ENCODE assay signal across 1 cellular context in the genomic region with DNA sequence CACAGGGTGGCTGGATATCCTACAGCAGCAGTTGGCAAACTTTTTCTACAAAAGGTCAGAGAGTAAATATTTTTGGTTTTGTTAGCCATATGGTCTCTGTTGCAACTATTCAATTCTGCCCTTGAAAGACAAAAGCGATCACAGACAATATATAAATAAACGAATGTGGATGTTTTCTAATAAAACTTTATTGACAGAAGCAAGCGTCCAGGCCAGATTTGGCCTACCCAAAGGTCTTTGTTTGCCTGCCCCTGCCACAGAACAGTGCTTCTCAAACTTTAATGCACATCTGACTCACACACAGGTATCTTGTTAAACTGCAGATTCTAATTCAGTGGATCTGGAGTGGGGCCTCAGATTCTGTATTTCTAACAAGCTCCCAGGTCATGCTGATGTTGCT.
A peak's percentile ranks its signal among the peaks of the same experiment; 100 is the strongest.
TF ChIP-seq lines count a peak whose summit lies in the region.

No MANE protein-coding gene starts in this region.

TF ChIP-seq in K562, 482 proteins besides CTCF, POLR2A, EP300 and RAD21:
- TF ChIP-seq, protein P1, sequence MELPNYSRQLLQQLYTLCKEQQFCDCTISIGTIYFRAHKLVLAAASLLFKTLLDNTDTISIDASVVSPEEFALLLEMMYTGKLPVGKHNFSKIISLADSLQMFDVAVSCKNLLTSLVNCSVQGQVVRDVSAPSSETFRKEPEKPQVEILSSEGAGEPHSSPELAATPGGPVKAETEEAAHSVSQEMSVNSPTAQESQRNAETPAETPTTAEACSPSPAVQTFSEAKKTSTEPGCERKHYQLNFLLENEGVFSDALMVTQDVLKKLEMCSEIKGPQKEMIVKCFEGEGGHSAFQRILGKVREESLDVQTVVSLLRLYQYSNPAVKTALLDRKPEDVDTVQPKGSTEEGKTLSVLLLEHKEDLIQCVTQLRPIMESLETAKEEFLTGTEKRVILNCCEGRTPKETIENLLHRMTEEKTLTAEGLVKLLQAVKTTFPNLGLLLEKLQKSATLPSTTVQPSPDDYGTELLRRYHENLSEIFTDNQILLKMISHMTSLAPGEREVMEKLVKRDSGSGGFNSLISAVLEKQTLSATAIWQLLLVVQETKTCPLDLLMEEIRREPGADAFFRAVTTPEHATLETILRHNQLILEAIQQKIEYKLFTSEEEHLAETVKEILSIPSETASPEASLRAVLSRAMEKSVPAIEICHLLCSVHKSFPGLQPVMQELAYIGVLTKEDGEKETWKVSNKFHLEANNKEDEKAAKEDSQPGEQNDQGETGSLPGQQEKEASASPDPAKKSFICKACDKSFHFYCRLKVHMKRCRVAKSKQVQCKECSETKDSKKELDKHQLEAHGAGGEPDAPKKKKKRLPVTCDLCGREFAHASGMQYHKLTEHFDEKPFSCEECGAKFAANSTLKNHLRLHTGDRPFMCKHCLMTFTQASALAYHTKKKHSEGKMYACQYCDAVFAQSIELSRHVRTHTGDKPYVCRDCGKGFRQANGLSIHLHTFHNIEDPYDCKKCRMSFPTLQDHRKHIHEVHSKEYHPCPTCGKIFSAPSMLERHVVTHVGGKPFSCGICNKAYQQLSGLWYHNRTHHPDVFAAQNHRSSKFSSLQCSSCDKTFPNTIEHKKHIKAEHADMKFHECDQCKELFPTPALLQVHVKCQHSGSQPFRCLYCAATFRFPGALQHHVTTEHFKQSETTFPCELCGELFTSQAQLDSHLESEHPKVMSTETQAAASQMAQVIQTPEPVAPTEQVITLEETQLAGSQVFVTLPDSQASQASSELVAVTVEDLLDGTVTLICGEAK (IDR thresholded peaks at IDR 0.05) = peak; percentile 63
- TF ChIP-seq, protein P1 (CRISPR knock-in tag; IDR thresholded peaks at IDR 0.05) = no peak
- TF ChIP-seq NFRKB (IDR thresholded peaks at IDR 0.05; ENCODE audit: low read depth) (no peak), YBX1 (IDR thresholded peaks at IDR 0.05) (no peak), RBBP5 (IDR thresholded peaks at IDR 0.05; ENCODE audit: borderline replicate concordance, insufficient read depth, low read length, poor library complexity, severe bottlenecking) (no peak), KLF16 (IDR thresholded peaks at IDR 0.05) (no peak), BMI1 (IDR thresholded peaks at IDR 0.05; ENCODE audit: low read length) (no peak), MECOM (CRISPR knock-in tag; IDR thresholded peaks at IDR 0.05) (no peak)
- TF ChIP-seq, protein P2, sequence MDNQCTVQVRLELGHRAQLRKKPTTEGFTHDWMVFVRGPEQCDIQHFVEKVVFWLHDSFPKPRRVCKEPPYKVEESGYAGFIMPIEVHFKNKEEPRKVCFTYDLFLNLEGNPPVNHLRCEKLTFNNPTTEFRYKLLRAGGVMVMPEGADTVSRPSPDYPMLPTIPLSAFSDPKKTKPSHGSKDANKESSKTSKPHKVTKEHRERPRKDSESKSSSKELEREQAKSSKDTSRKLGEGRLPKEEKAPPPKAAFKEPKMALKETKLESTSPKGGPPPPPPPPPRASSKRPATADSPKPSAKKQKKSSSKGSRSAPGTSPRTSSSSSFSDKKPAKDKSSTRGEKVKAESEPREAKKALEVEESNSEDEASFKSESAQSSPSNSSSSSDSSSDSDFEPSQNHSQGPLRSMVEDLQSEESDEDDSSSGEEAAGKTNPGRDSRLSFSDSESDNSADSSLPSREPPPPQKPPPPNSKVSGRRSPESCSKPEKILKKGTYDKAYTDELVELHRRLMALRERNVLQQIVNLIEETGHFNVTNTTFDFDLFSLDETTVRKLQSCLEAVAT (IDR thresholded peaks at IDR 0.05) = no peak
